Comparison of ENCODE assay signal across 8 cellular contexts in genomic region chr2:30293303-30293912, GRCh38.
DNase-seq lines count a peak whose midpoint lies in the region; ATAC-seq, FAIRE-seq and TF ChIP-seq lines count a peak whose summit lies in the region.

No MANE protein-coding gene starts in this region.

- H3K36me3 Mint-ChIP-seq in immature natural killer cell = no peaks in the 10 kb centered on the region
- H3K36me3 Mint-ChIP-seq in activated CD4-positive, alpha-beta T cell treated with anti-CD3 and anti-CD28 coated beads, Interleukin-2, amount 10 ng/mL, durations not matched to agents 7 days and 5 days (ENCODE audit: low read depth) = no peaks in the 10 kb centered on the region

- peak; percentile 73 to 83; a peak in 3 of 5 replicates for TF ChIP-seq EP300 in A549 (IDR thresholded peaks at IDR 0.05)

- CTCF ChIA-PET in A549 (lab: Yijun Ruan, JAX) (interaction anchor here (0.7 to 4.2 kb wide), 6 partner anchors 8 to 412 kb away, joined by 3 to 29 read pairs (median 4); no protein-coding TSS in a partner anchor), HEK293 (lab: Yijun Ruan, JAX) (interaction anchor here (0.5 to 1.0 kb wide), 4 partner anchors 17 to 229 kb away, joined by 3 to 4 read pairs (median 4); no protein-coding TSS in a partner anchor)
- CTCF ChIA-PET in activated CD4-positive, alpha-beta T cell treated with anti-CD3 and anti-CD28 coated beads, Interleukin-2, amount 10 ng/mL, durations not matched to agents 7 days and 5 days (lab: Charles Lee) = interaction anchor here (0.9 kb wide), 1 partner anchor 338 kb away, joined by 3 read pairs; no protein-coding TSS in a partner anchor

- H3K27me3 Mint-ChIP-seq in immature natural killer cell (ENCODE audit: low read depth in 3 of 3) = peaks cover 0 to 6% (median 0%) of the 10 kb centered on the region in 3 donors
- no peaks in the 10 kb centered on the region for H3K27me3 Mint-ChIP-seq in activated CD4-positive, alpha-beta T cell treated with anti-CD3 and anti-CD28 coated beads, Interleukin-2, amount 10 ng/mL, durations not matched to agents 7 days and 5 days

- TF ChIP-seq CTCF in A549 (IDR thresholded peaks at IDR 0.05) = no peak
- no peak for TF ChIP-seq CTCF in HEK293 (tag by site-specific recombination; IDR thresholded peaks at IDR 0.05)

- 21% methylated on average over 12 of the region's 12 CpGs for WGBS in A549 (ENCODE audit: missing lambda C conversion rate)

- ATAC-seq in A549 (peak; percentile 88 to 93), GM18868 (IDR thresholded peaks at IDR 0.05; ENCODE audit: unreplicated experiment) (no peak), GM21723 (IDR thresholded peaks at IDR 0.05; ENCODE audit: unreplicated experiment) (no peak)

- POLR2A ChIA-PET in A549 (lab: Yijun Ruan, JAX) = interaction anchor here (0.8 to 1.8 kb wide), 9 partner anchors 10 to 369 kb away, joined by 3 to 10 read pairs (median 4); no protein-coding TSS in a partner anchor
- POLR2A ChIA-PET in HEK293 (lab: Yijun Ruan, JAX) = interaction anchor here (0.6 to 1.6 kb wide), 3 partner anchors 47 to 62 kb away, joined by 3 to 4 read pairs (median 4); no protein-coding TSS in a partner anchor
- POLR2A ChIA-PET in activated CD4-positive, alpha-beta T cell treated with anti-CD3 and anti-CD28 coated beads, Interleukin-2, amount 10 ng/mL, durations not matched to agents 7 days and 5 days (lab: Charles Lee) = no interaction called here

- DNase-seq in A549 (ENCODE audit: low read depth in 1 of 2, low spot score in 1 of 2) (peak; percentile 40 to 94), UCSD-AML1 (lab: John Stamatoyannopoulos, UW; ENCODE audit: unreplicated experiment) (peak; percentile 42), immature natural killer cell (peak in 1 of 3 donors; percentile 9)
- no peak for DNase-seq in activated CD4-positive, alpha-beta T cell treated with anti-CD3 and anti-CD28 coated beads, Interleukin-2, amount 10 ng/mL, durations not matched to agents 7 days and 5 days
- no peak for DNase-seq in stimulated activated CD8-positive, alpha-beta memory T cell treated with anti-CD3 and anti-CD28 coated beads, Interleukin-4, amount 100 ng/mL, for 48 hours

- H3K27ac ChIP-seq in A549 (peak overlapping the region; percentile 72 to 85), HEK293 (ENCODE audit: extremely low read depth, low read depth, low read length) (no peak overlapping the region)

- H3K4me1 Mint-ChIP-seq in immature natural killer cell = peaks cover 38 to 46% of the 10 kb centered on the region in 2 donors
- H3K4me1 Mint-ChIP-seq in activated CD4-positive, alpha-beta T cell treated with anti-CD3 and anti-CD28 coated beads, Interleukin-2, amount 10 ng/mL, durations not matched to agents 7 days and 5 days = peaks cover 4% of the 10 kb centered on the region

- peak; percentile 91 for FAIRE-seq in A549 (lab: Jason Lieb, UNC)

- peak overlapping the region; percentile 72 to 92 (median 86) for H3K27ac Mint-ChIP-seq in immature natural killer cell
- H3K27ac Mint-ChIP-seq in activated CD4-positive, alpha-beta T cell treated with anti-CD3 and anti-CD28 coated beads, Interleukin-2, amount 10 ng/mL, durations not matched to agents 7 days and 5 days = no peak overlapping the region

- peak overlapping the region; percentile 34 to 65 (median 51) for H3K4me3 Mint-ChIP-seq in immature natural killer cell
- no peak overlapping the region for H3K4me3 Mint-ChIP-seq in activated CD4-positive, alpha-beta T cell treated with anti-CD3 and anti-CD28 coated beads, Interleukin-2, amount 10 ng/mL, durations not matched to agents 7 days and 5 days

- H3K4me3 ChIP-seq in A549 = no peak overlapping the region
- no peak overlapping the region for H3K4me3 ChIP-seq in HEK293 (ENCODE audit: low read depth, low read length)

- H3K4me1 ChIP-seq in A549 (peaks cover 40% of the 10 kb centered on the region), HEK293 (ENCODE audit: control insufficient read depth, insufficient read depth, low read length) (no peaks in the 10 kb centered on the region)

- TF ChIP-seq RAD21 in A549 (conservative IDR thresholded peaks at IDR 0.05 in 1 of 2, IDR thresholded peaks at IDR 0.05 in 1 of 2) = 0 out of 5 replicates have a peak, but pooled peaks of 1 of the 2 experiments have one; percentile 36

- H3K4me2 ChIP-seq in A549 = peak overlapping the region; percentile 37

- H3K36me3 ChIP-seq in HEK293 (ENCODE audit: control insufficient read depth in 2 of 2, insufficient read depth in 1 of 2, low read length in 2 of 2) = no peaks in the 10 kb centered on the region

- H3K9me3 ChIP-seq in A549 (no peaks in the 10 kb centered on the region), HEK293 (ENCODE audit: control insufficient read depth, insufficient read depth, low read depth, low read length) (no peaks in the 10 kb centered on the region)

- TF ChIP-seq POLR2A in A549 (IDR thresholded peaks at IDR 0.05; ENCODE audit: low read length) = no peak

- no peaks in the 10 kb centered on the region for H3K9me3 Mint-ChIP-seq in immature natural killer cell
- H3K9me3 Mint-ChIP-seq in activated CD4-positive, alpha-beta T cell treated with anti-CD3 and anti-CD28 coated beads, Interleukin-2, amount 10 ng/mL, durations not matched to agents 7 days and 5 days = peaks cover 6% of the 10 kb centered on the region

TF ChIP-seq in A549, 52 proteins besides CTCF, POLR2A, EP300 and RAD21 (continues in another document):
- TF ChIP-seq ZC3H11A (IDR thresholded peaks at IDR 0.05) (no peak), HMGXB4 (CRISPR knock-in tag; IDR thresholded peaks at IDR 0.05; ENCODE audit: borderline replicate concordance) (no peak), MYC (IDR thresholded peaks at IDR 0.05; ENCODE audit: borderline replicate concordance, low read length) (no peak), CHD4 (IDR thresholded peaks at IDR 0.05; ENCODE audit: borderline replicate concordance) (no peak), HES2 (IDR thresholded peaks at IDR 0.05) (no peak), JUNB (IDR thresholded peaks at IDR 0.05) (peak; percentile 80), EHF (CRISPR knock-in tag; IDR thresholded peaks at IDR 0.05) (no peak), FOSL2 (IDR thresholded peaks at IDR 0.05) (peak; percentile 74), FOSL2 (CRISPR knock-in tag; IDR thresholded peaks at IDR 0.05) (peak; percentile 92), CEBPB (IDR thresholded peaks at IDR 0.05) (peak in 1 of 2 experiments; percentile 26; a peak in 1 of 4 replicates), EHMT2 (IDR thresholded peaks at IDR 0.05; ENCODE audit: low read depth) (no peak), NPAS2 (CRISPR knock-in tag; IDR thresholded peaks at IDR 0.05; ENCODE audit: borderline replicate concordance) (no peak), RARB (CRISPR knock-in tag; IDR thresholded peaks at IDR 0.05) (no peak), POLR2AphosphoS2 (conservative IDR thresholded peaks at IDR 0.05; ENCODE audit: low read length) (no peak)

TF ChIP-seq in HEK293, 187 proteins besides CTCF, POLR2A, EP300 and RAD21 (continues in another document):
- no peak for TF ChIP-seq ZNF571 (tag by site-specific recombination; IDR thresholded peaks at IDR 0.05)
- no peak for TF ChIP-seq ZNF426 (tag by site-specific recombination; IDR thresholded peaks at IDR 0.05)
- TF ChIP-seq ZSCAN30 (tag by site-specific recombination; IDR thresholded peaks at IDR 0.05) = no peak
- TF ChIP-seq IKZF3 (tag by site-specific recombination; IDR thresholded peaks at IDR 0.05) = no peak
- TF ChIP-seq ZBTB49 (tag by site-specific recombination; IDR thresholded peaks at IDR 0.05; ENCODE audit: low read depth) = no peak
- TF ChIP-seq ZNF302 (tag by site-specific recombination; IDR thresholded peaks at IDR 0.05; ENCODE audit: low read depth) = no peak
- TF ChIP-seq ZNF521 (tag by site-specific recombination; IDR thresholded peaks at IDR 0.05) = no peak
- TF ChIP-seq PBX3 (CRISPR knock-in tag; IDR thresholded peaks at IDR 0.05) = no peak
- no peak for TF ChIP-seq ZNF23 (tag by site-specific recombination; IDR thresholded peaks at IDR 0.05; ENCODE audit: borderline replicate concordance)
- no peak for TF ChIP-seq ZNF221 (tag by site-specific recombination; IDR thresholded peaks at IDR 0.05; ENCODE audit: borderline replicate concordance)
- no peak for TF ChIP-seq MEIS1 (CRISPR knock-in tag; IDR thresholded peaks at IDR 0.05; ENCODE audit: borderline replicate concordance)
- TF ChIP-seq ZNF510 (tag by site-specific recombination; IDR thresholded peaks at IDR 0.05; ENCODE audit: insufficient replicate concordance) = no peak
- TF ChIP-seq ZNF423 (tag by site-specific recombination; IDR thresholded peaks at IDR 0.05) = no peak
- no peak for TF ChIP-seq ZNF792 (tag by site-specific recombination; IDR thresholded peaks at IDR 0.05)
- no peak for TF ChIP-seq ZNF138 (tag by site-specific recombination; IDR thresholded peaks at IDR 0.05; ENCODE audit: borderline replicate concordance)
- peak; percentile 65 for TF ChIP-seq ZNF10 (tag by site-specific recombination; IDR thresholded peaks at IDR 0.05)
- TF ChIP-seq ZNF548 (tag by site-specific recombination; IDR thresholded peaks at IDR 0.05) = no peak

Comparison
In these comparisons a context has a peak if more than half of its experiments do, and no peak if none do; other contexts are left out.
1. ATAC-seq: peak in A549 (2 of 2); none in GM18868 (single experiment) and GM21723 (single experiment).
2. DNase-seq: peak in A549 (2 of 2) and UCSD-AML1 (single experiment); none in activated CD4-positive, alpha-beta T cell treated with anti-CD3 and anti-CD28 coated beads, Interleukin-2, amount 10 ng/mL, durations not matched to agents 7 days and 5 days (single experiment) and stimulated activated CD8-positive, alpha-beta memory T cell treated with anti-CD3 and anti-CD28 coated beads, Interleukin-4, amount 100 ng/mL, for 48 hours (single experiment).